In genomic region chr21:42423197-42423675, GRCh38 we compare ENCODE assay signal across 1 cellular context.
TF ChIP-seq lines count a peak whose summit lies in the region.

No MANE protein-coding gene starts in this region.

TF ChIP-seq in HepG2, 621 proteins besides CTCF, POLR2A, EP300 and RAD21 (continued from another document):
- TF ChIP-seq, protein P1, sequence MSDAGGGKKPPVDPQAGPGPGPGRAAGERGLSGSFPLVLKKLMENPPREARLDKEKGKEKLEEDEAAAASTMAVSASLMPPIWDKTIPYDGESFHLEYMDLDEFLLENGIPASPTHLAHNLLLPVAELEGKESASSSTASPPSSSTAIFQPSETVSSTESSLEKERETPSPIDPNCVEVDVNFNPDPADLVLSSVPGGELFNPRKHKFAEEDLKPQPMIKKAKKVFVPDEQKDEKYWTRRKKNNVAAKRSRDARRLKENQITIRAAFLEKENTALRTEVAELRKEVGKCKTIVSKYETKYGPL (CRISPR knock-in tag; IDR thresholded peaks at IDR 0.05): no peak
- TF ChIP-seq ZNF674 (CRISPR knock-in tag; IDR thresholded peaks at IDR 0.05; ENCODE audit: low read depth) (no peak), MAFK (conservative IDR thresholded peaks at IDR 0.05 in 1 of 2, IDR thresholded peaks at IDR 0.05 in 1 of 2; ENCODE audit: low read length in 2 of 2) (peak; percentile 50 to 68), ZNF891 (CRISPR knock-in tag; IDR thresholded peaks at IDR 0.05) (no peak), SRF (IDR thresholded peaks at IDR 0.05; ENCODE audit: low read depth, low read length) (no peak), PHF21A (CRISPR knock-in tag; IDR thresholded peaks at IDR 0.05) (no peak)
